ENCODE assay signal across 18 cellular contexts in genomic region chr17:78368854-78369495, GRCh38.
"Had no signal": no experiment of that assay in that cellular context is flagged by ENCODE, and none has a peak within 500 bp of the region (broad histone marks: within the 10 kb centered on the region; RNA-seq: fewer than 3 reads in every experiment).

No MANE protein-coding gene starts in this region.

- H3K4me1 ChIP-seq: prostate gland had no signal

- DNase-seq: activated CD4-positive, CD25-positive, alpha-beta regulatory T cell; activated naive CD4-positive, alpha-beta T cell; activated naive CD8-positive, alpha-beta T cell treated with anti-CD3 and anti-CD28 coated beads, Interleukin-2, amount 10 ng/mL, durations not matched to agents 7 days and 5 days; anterior cingulate cortex; brain microvascular endothelial cell; left ventricle myocardium inferior; occipital lobe; stimulated activated CD4-positive, alpha-beta T cell treated with anti-CD3 and anti-CD28 coated beads, Interleukin-4, amount 100 ng/mL, for 24 hours; stimulated activated naive CD4-positive, alpha-beta T cell; T-helper 2 cell; tibial artery had no signal

- H3K4me3 ChIP-seq: hepatocyte, left ventricle myocardium inferior, prostate gland, skin epidermis, tibial artery, vagina had no signal

- H3K27me3 ChIP-seq: brain microvascular endothelial cell, hepatocyte, tibial artery, vagina had no signal

- H3K27ac ChIP-seq: brain microvascular endothelial cell, left ventricle myocardium inferior, prostate gland, skin epidermis, tibial artery, vagina had no signal

- ATAC-seq: esophagus mucosa; natural killer cell treated with Interleukin-12 subunit alpha and Interleukin-12 subunit beta and Interleukin-15 and Interleukin-18, amount 100 ng/mL, for 72 hours; right cardiac atrium had no signal

- H3K9me3 ChIP-seq: left ventricle myocardium inferior, prostate gland, tibial artery, vagina had no signal

- H3K36me3 ChIP-seq: brain microvascular endothelial cell, left ventricle myocardium inferior, prostate gland, tibial artery, vagina had no signal
